In genomic region chr2:237472909-237473308, GRCh38 we compare ENCODE assay signal across 17 cellular contexts. TPM values are rescaled to one million over a fixed set of nuclear protein-coding genes. Genes with fewer than 3 reads are reported as not detected.
DNase-seq lines count a peak whose midpoint lies in the region; ATAC-seq and TF ChIP-seq lines count a peak whose summit lies in the region.
"Had no signal": no experiment of that assay in that cellular context is flagged by ENCODE, and none has a peak within 500 bp of the region (broad histone marks: within the 10 kb centered on the region; RNA-seq: fewer than 3 reads in every experiment).

No MANE protein-coding gene starts in this region.

- H3K4me1 Mint-ChIP-seq in dendritic cell treated with granulocyte-macrophage colony-stimulating factor and Interleukin-4, amounts not matched to agents 40 ng/mL and 50 ng/mL, for 4 days (ENCODE audit: low read depth), result peaks cover 32% of the 10 kb centered on the region
- H3K4me1 Mint-ChIP-seq in endothelial cell (ENCODE audit: unreplicated experiment), result peaks cover 17% of the 10 kb centered on the region

- H3K4me1 ChIP-seq in left ventricle myocardium inferior (peaks cover 41% of the 10 kb centered on the region), osteoblast (ENCODE audit: insufficient read depth, low read length) (peaks cover 28% of the 10 kb centered on the region)

- no peaks in the 10 kb centered on the region for H3K27me3 ChIP-seq in left ventricle myocardium inferior (ENCODE audit: low read depth)
- no peaks in the 10 kb centered on the region for H3K27me3 ChIP-seq in osteoblast (ENCODE audit: insufficient read depth, low read length)

- peaks cover 6% of the 10 kb centered on the region for H3K36me3 Mint-ChIP-seq in dendritic cell treated with granulocyte-macrophage colony-stimulating factor and Interleukin-4, amounts not matched to agents 40 ng/mL and 50 ng/mL, for 4 days (ENCODE audit: low read depth)
- no peaks in the 10 kb centered on the region for H3K36me3 Mint-ChIP-seq in endothelial cell (ENCODE audit: low read depth, unreplicated experiment)
- H3K36me3 Mint-ChIP-seq: CD14-positive monocyte had no signal

- H3K36me3 ChIP-seq in left ventricle myocardium inferior, result no peaks in the 10 kb centered on the region
- no peaks in the 10 kb centered on the region for H3K36me3 ChIP-seq in osteoblast (ENCODE audit: insufficient read depth, low read length)

- no peak overlapping the region for H3K4me2 ChIP-seq in osteoblast (ENCODE audit: insufficient read depth, low read length)

- H3K27me3 Mint-ChIP-seq in dendritic cell treated with granulocyte-macrophage colony-stimulating factor and Interleukin-4, amounts not matched to agents 40 ng/mL and 50 ng/mL, for 4 days, result peaks cover 29% of the 10 kb centered on the region
- H3K27me3 Mint-ChIP-seq in endothelial cell (ENCODE audit: unreplicated experiment), result no peaks in the 10 kb centered on the region

- no peak overlapping the region for H3K4me3 Mint-ChIP-seq in dendritic cell treated with granulocyte-macrophage colony-stimulating factor and Interleukin-4, amounts not matched to agents 40 ng/mL and 50 ng/mL, for 4 days
- H3K4me3 Mint-ChIP-seq in endothelial cell (ENCODE audit: unreplicated experiment), result no peak overlapping the region
- H3K4me3 Mint-ChIP-seq: CD14-positive monocyte had no signal

- H3K4me3 ChIP-seq in left ventricle myocardium inferior (no peak overlapping the region), osteoblast (ENCODE audit: insufficient read depth, low read length) (no peak overlapping the region)
- H3K4me3 ChIP-seq: K562 had no signal

- no peak overlapping the region for H2AFZ ChIP-seq in osteoblast (ENCODE audit: low read length)

- H3K9me3 ChIP-seq in left ventricle myocardium inferior (replicated peaks), result no peaks in the 10 kb centered on the region
- H3K9me3 ChIP-seq in osteoblast (ENCODE audit: low read depth, low read length), result no peaks in the 10 kb centered on the region

- peak overlapping the region; percentile 98 for H3K27ac Mint-ChIP-seq in dendritic cell treated with granulocyte-macrophage colony-stimulating factor and Interleukin-4, amounts not matched to agents 40 ng/mL and 50 ng/mL, for 4 days
- H3K27ac Mint-ChIP-seq in endothelial cell (ENCODE audit: unreplicated experiment), result no peak overlapping the region
- H3K27ac Mint-ChIP-seq: H9 had no signal

- no peak for ATAC-seq in Right ventricle myocardium superior (ENCODE audit: poor library complexity)
- no peak for ATAC-seq in GM18907 (IDR thresholded peaks at IDR 0.05; ENCODE audit: unreplicated experiment)
- ATAC-seq: K562, Panc1 had no signal

- H3K9me3 Mint-ChIP-seq in dendritic cell treated with granulocyte-macrophage colony-stimulating factor and Interleukin-4, amounts not matched to agents 40 ng/mL and 50 ng/mL, for 4 days, result peaks cover 6% of the 10 kb centered on the region
- no peaks in the 10 kb centered on the region for H3K9me3 Mint-ChIP-seq in endothelial cell (ENCODE audit: unreplicated experiment)
- H3K9me3 Mint-ChIP-seq: H9 had no signal

- intact Hi-C loops in left ventricle myocardium inferior (cut with micrococcal nuclease) (no loop called here), Right ventricle myocardium superior (cut with DNase I) (no loop called here)
- intact Hi-C loops in dendritic cell treated with granulocyte-macrophage colony-stimulating factor and Interleukin-4, amounts not matched to agents 40 ng/mL and 50 ng/mL, for 4 days (cut with micrococcal nuclease), result no loop called here

- H4K20me1 ChIP-seq in osteoblast (ENCODE audit: insufficient read depth, low read length), result no peaks in the 10 kb centered on the region

- H3K79me2 ChIP-seq in osteoblast (ENCODE audit: insufficient read depth, low read length), result no peaks in the 10 kb centered on the region

- TF ChIP-seq CTCF in left ventricle myocardium inferior (IDR thresholded peaks at IDR 0.05; ENCODE audit: borderline replicate concordance), result no peak
- TF ChIP-seq CTCF in osteoblast (IDR thresholded peaks at IDR 0.05; ENCODE audit: extremely low read depth, low read depth, low read length), result no peak
- no peak for TF ChIP-seq CTCF in endothelial cell (IDR thresholded peaks at IDR 0.05; ENCODE audit: unreplicated experiment)

- H3K27ac ChIP-seq in left ventricle myocardium inferior (replicated peaks), result peak overlapping the region; percentile 96
- H3K27ac ChIP-seq in osteoblast (ENCODE audit: low read depth, low read length), result peak overlapping the region; percentile 98
- H3K27ac ChIP-seq: HL-60 had no signal

- DNase-seq in left ventricle myocardium inferior, result no peak
- DNase-seq in Right ventricle myocardium superior, result no peak
- DNase-seq in osteoblast (ENCODE audit: insufficient read length, low spot score, missing footprints), result no peak
- no peak for DNase-seq in amniotic stem cell (lab: John Stamatoyannopoulos, UW)
- DNase-seq in endothelial cell (ENCODE audit: low spot score), result no peak
- DNase-seq: DMS 273 treated with DMSO at 0.1 percent for 48 hours, H9, NCI-H187, NCI-H226, NCI-H524 treated with DMSO at 0.1 percent for 48 hours, SHP77 had no signal

RNA-seq across cellular contexts. Expression of gene MLPH, which starts 14.1 kb away (rescaled TPM):
- total RNA-seq in left ventricle myocardium inferior (73.5 TPM), Right ventricle myocardium superior (80.9 TPM), osteoblast (25.7 and 32.1 TPM in 2 replicates), endothelial cell (ENCODE audit: unreplicated experiment) (0.36 TPM)

RNA-seq across cellular contexts. Expression of gene COL6A3, which starts 58.9 kb away (rescaled TPM):
- total RNA-seq in left ventricle myocardium inferior, result 57.1 TPM
- total RNA-seq in Right ventricle myocardium superior, result 64.9 TPM
- total RNA-seq in osteoblast, result 4,017 and 4,247 TPM in 2 replicates
- 1.6 TPM for total RNA-seq in endothelial cell (ENCODE audit: unreplicated experiment)

Comparison
In these comparisons a context has a peak if more than half of its experiments do, and no peak if none do; other contexts are left out.
1. RNA of gene MLPH, which starts 14.1 kb away (total RNA-seq): 80.9 TPM in Right ventricle myocardium superior (single experiment), 73.5 TPM in left ventricle myocardium inferior (single experiment) and 25.7 to 32.1 TPM in osteoblast; 0.36 TPM in endothelial cell (single experiment); every median in the first group is over 10 times any median in the second.
2. RNA of gene COL6A3, which starts 58.9 kb away (total RNA-seq): 4,017 to 4,247 TPM in osteoblast; 64.9 TPM in Right ventricle myocardium superior (single experiment), 57.1 TPM in left ventricle myocardium inferior (single experiment) and 1.6 TPM in endothelial cell (single experiment); every median in the first group is over 10 times any median in the second.